ENCODE assay signal across 9 cellular contexts in genomic region chr7:158864833-158865232, GRCh38.
DNase-seq lines count a peak whose midpoint lies in the region; TF ChIP-seq lines count a peak whose summit lies in the region.
"Had no signal": no experiment of that assay in that cellular context is flagged by ENCODE, and none has a peak within 500 bp of the region (broad histone marks: within the 10 kb centered on the region; RNA-seq: fewer than 3 reads in every experiment).

No MANE protein-coding gene starts in this region.

- H3K36me3 Mint-ChIP-seq in nephron progenitor cell (ENCODE audit: low read depth), result peaks cover 28% of the 10 kb centered on the region

- H3K4me1 ChIP-seq in ACC112 (ENCODE audit: control insufficient read depth, insufficient read depth, low read length, unreplicated experiment) (peaks cover 9% of the 10 kb centered on the region), Loucy (ENCODE audit: insufficient read depth, low read length, poor library complexity, severe bottlenecking) (peaks cover 22% of the 10 kb centered on the region)
- H3K4me1 ChIP-seq: foreskin keratinocyte had no signal

- peaks cover 78% of the 10 kb centered on the region for H3K4me1 Mint-ChIP-seq in nephron progenitor cell

- H3K4me2 ChIP-seq in Loucy (ENCODE audit: low read depth, low read length, poor library complexity, severe bottlenecking), result peak overlapping the region; percentile 55

- peaks cover 15% of the 10 kb centered on the region for H3K79me2 ChIP-seq in ACC112 (ENCODE audit: control insufficient read depth, insufficient read depth, low read length, unreplicated experiment)
- H3K79me2 ChIP-seq in Loucy (ENCODE audit: insufficient read depth, low read length), result no peaks in the 10 kb centered on the region

- H3K9ac ChIP-seq in Loucy (ENCODE audit: low read depth, low read length, poor library complexity, severe bottlenecking), result no peak overlapping the region

- TF ChIP-seq CTCF in Loucy (conservative IDR thresholded peaks at IDR 0.05; ENCODE audit: low read length) (no peak), nephron progenitor cell (IDR thresholded peaks at IDR 0.05) (no peak)

- peak overlapping the region; percentile 55 for H3K27ac ChIP-seq in ACC112 (ENCODE audit: low read depth, low read length)
- peak overlapping the region; percentile 54 for H3K27ac ChIP-seq in cingulate gyrus (ENCODE audit: low read depth, low read length)

- H2AFZ ChIP-seq in ACC112 (ENCODE audit: low read length, unreplicated experiment) (no peak overlapping the region), Loucy (ENCODE audit: low read length) (no peak overlapping the region)

- peak overlapping the region; percentile 87 for H3K4me3 Mint-ChIP-seq in nephron progenitor cell

- no peaks in the 10 kb centered on the region for H4K20me1 ChIP-seq in Loucy (ENCODE audit: insufficient read depth, low read length, poor library complexity, severe bottlenecking)

- H3K27ac Mint-ChIP-seq in nephron progenitor cell, result peak overlapping the region; percentile 98

- no peaks in the 10 kb centered on the region for H3K9me2 ChIP-seq in Loucy (replicated peaks; ENCODE audit: low read depth, low read length)

- peaks cover 5% of the 10 kb centered on the region for H3K9me3 Mint-ChIP-seq in nephron progenitor cell

- peaks cover 17% of the 10 kb centered on the region for H3K27me3 Mint-ChIP-seq in nephron progenitor cell (ENCODE audit: low read depth, poor library complexity)

- H3K9me3 ChIP-seq in Loucy (ENCODE audit: insufficient read depth, low read depth, low read length), result no peaks in the 10 kb centered on the region

- no peaks in the 10 kb centered on the region for H3K27me3 ChIP-seq in ACC112 (ENCODE audit: insufficient read depth, low read length)
- no peaks in the 10 kb centered on the region for H3K27me3 ChIP-seq in Loucy (ENCODE audit: insufficient read depth, low read length, poor library complexity, severe bottlenecking)
- H3K27me3 ChIP-seq: foreskin keratinocyte had no signal

- H3K36me3 ChIP-seq in ACC112 (ENCODE audit: insufficient read depth, low read length) (peaks cover 1% of the 10 kb centered on the region; the same call in 1 of the 2 replicates), Loucy (ENCODE audit: insufficient read depth, low read length) (no peaks in the 10 kb centered on the region)

- H3K4me3 ChIP-seq in ACC112 (ENCODE audit: low read depth, low read length) (no peak overlapping the region), Loucy (ENCODE audit: low read length, poor library complexity, severe bottlenecking) (no peak overlapping the region)

- no peak for DNase-seq in nephron progenitor cell
- no peak for DNase-seq in SKM-1 (lab: John Stamatoyannopoulos, UW; ENCODE audit: unreplicated experiment)
- DNase-seq in NCI-H2029 (lab: John Stamatoyannopoulos, UW), result no peak
- no peak for DNase-seq in NCI-H2107 (lab: John Stamatoyannopoulos, UW)
- no peak for DNase-seq in cortex of kidney (lab: John Stamatoyannopoulos, UW)

- H3F3A ChIP-seq in Loucy (ENCODE audit: low read depth), result no peaks in the 10 kb centered on the region
